ENCODE assay signal across 2 cellular contexts in genomic region chr20:57716893-57717292, GRCh38.
TF ChIP-seq lines count a peak whose summit lies in the region.

No MANE protein-coding gene starts in this region.

TF ChIP-seq in SK-N-SH, 30 proteins besides CTCF, POLR2A, EP300 and RAD21 (continued from another document):
- no peak for TF ChIP-seq REST (IDR thresholded peaks at IDR 0.05; ENCODE audit: low read depth, low read length)
- TF ChIP-seq TAF1 (IDR thresholded peaks at IDR 0.05; ENCODE audit: borderline replicate concordance, low read depth, low read length) = no peak
- TF ChIP-seq POLR2AphosphoS5 (IDR thresholded peaks at IDR 0.05; ENCODE audit: low read depth, low read length) = no peak
- no peak for TF ChIP-seq YY1 (IDR thresholded peaks at IDR 0.05; ENCODE audit: low read depth)
- no peak for TF ChIP-seq NRF1 (IDR thresholded peaks at IDR 0.05; ENCODE audit: low read depth, low read length)
- TF ChIP-seq USF1 (IDR thresholded peaks at IDR 0.05; ENCODE audit: borderline replicate concordance, low read depth) = no peak
- no peak for TF ChIP-seq EZH2phosphoT487 (IDR thresholded peaks at IDR 0.05; ENCODE audit: borderline replicate concordance, low read depth)
- TF ChIP-seq NFIC (IDR thresholded peaks at IDR 0.05; ENCODE audit: borderline replicate concordance) = no peak
- TF ChIP-seq RXRA (IDR thresholded peaks at IDR 0.05; ENCODE audit: borderline replicate concordance, low read depth) = no peak
- no peak for TF ChIP-seq TEAD4 (IDR thresholded peaks at IDR 0.05; ENCODE audit: borderline replicate concordance, insufficient read depth)
- no peak for TF ChIP-seq FOXJ3 (CRISPR knock-in tag; IDR thresholded peaks at IDR 0.05)
TF ChIP-seq in SK-N-SH: peak in this region for 0.

TF ChIP-seq in HEK293T, 16 proteins besides CTCF, POLR2A, EP300 and RAD21 (continued from another document):
- TF ChIP-seq TARDBP (IDR thresholded peaks at IDR 0.05) (no peak), FOXK2 (IDR thresholded peaks at IDR 0.05) (no peak)
